Comparison of ENCODE assay signal across 2 cellular contexts in genomic region chr12:116590561-116590960, GRCh38.
TF ChIP-seq lines count a peak whose summit lies in the region.

No MANE protein-coding gene starts in this region.

TF ChIP-seq in IMR-90, 13 proteins besides CTCF, POLR2A, EP300 and RAD21:
- TF ChIP-seq MAZ (IDR thresholded peaks at IDR 0.05; ENCODE audit: borderline replicate concordance, low read depth, low read length) (no peak), SMC3 (IDR thresholded peaks at IDR 0.05; ENCODE audit: low read depth, low read length) (no peak), MAFK (IDR thresholded peaks at IDR 0.05; ENCODE audit: low read depth, low read length) (no peak), MXI1 (IDR thresholded peaks at IDR 0.05; ENCODE audit: borderline replicate concordance, low read depth, low read length) (no peak), NFE2L2 (IDR thresholded peaks at IDR 0.05; ENCODE audit: low read depth, low read length) (no peak), RFX5 (IDR thresholded peaks at IDR 0.05; ENCODE audit: low read depth, low read length) (no peak), BHLHE40 (IDR thresholded peaks at IDR 0.05; ENCODE audit: low read depth, low read length) (no peak), CHD1 (IDR thresholded peaks at IDR 0.05; ENCODE audit: low read depth, low read length) (no peak), CEBPB (IDR thresholded peaks at IDR 0.05; ENCODE audit: low read depth, low read length) (no peak), FOS (IDR thresholded peaks at IDR 0.05; ENCODE audit: low read depth, low read length) (no peak), RCOR1 (IDR thresholded peaks at IDR 0.05; ENCODE audit: insufficient replicate concordance, low read length) (no peak)

TF ChIP-seq in HepG2, 621 proteins besides CTCF, POLR2A, EP300 and RAD21:
- no peak for TF ChIP-seq ZNF670 (CRISPR knock-in tag; IDR thresholded peaks at IDR 0.05; ENCODE audit: borderline replicate concordance)
- peak; percentile 31 for TF ChIP-seq STAG1 (CRISPR knock-in tag; IDR thresholded peaks at IDR 0.05)
- TF ChIP-seq ZMAT5 (CRISPR knock-in tag; IDR thresholded peaks at IDR 0.05; ENCODE audit: borderline replicate concordance, low read depth): no peak
- TF ChIP-seq ZNF556 (CRISPR knock-in tag; IDR thresholded peaks at IDR 0.05; ENCODE audit: borderline replicate concordance): no peak
- no peak for TF ChIP-seq ZNF792 (CRISPR knock-in tag; IDR thresholded peaks at IDR 0.05)
- TF ChIP-seq ZNF282 (IDR thresholded peaks at IDR 0.05; ENCODE audit: partially characterized antibody): no peak
- TF ChIP-seq, protein P1, sequence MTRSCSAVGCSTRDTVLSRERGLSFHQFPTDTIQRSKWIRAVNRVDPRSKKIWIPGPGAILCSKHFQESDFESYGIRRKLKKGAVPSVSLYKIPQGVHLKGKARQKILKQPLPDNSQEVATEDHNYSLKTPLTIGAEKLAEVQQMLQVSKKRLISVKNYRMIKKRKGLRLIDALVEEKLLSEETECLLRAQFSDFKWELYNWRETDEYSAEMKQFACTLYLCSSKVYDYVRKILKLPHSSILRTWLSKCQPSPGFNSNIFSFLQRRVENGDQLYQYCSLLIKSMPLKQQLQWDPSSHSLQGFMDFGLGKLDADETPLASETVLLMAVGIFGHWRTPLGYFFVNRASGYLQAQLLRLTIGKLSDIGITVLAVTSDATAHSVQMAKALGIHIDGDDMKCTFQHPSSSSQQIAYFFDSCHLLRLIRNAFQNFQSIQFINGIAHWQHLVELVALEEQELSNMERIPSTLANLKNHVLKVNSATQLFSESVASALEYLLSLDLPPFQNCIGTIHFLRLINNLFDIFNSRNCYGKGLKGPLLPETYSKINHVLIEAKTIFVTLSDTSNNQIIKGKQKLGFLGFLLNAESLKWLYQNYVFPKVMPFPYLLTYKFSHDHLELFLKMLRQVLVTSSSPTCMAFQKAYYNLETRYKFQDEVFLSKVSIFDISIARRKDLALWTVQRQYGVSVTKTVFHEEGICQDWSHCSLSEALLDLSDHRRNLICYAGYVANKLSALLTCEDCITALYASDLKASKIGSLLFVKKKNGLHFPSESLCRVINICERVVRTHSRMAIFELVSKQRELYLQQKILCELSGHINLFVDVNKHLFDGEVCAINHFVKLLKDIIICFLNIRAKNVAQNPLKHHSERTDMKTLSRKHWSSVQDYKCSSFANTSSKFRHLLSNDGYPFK (CRISPR knock-in tag; IDR thresholded peaks at IDR 0.05; ENCODE audit: borderline replicate concordance): no peak
- no peak for TF ChIP-seq ZNF20 (CRISPR knock-in tag; IDR thresholded peaks at IDR 0.05)
TF ChIP-seq in HepG2: peak in this region for 1.
